1 cellular context compared by ENCODE assay signal in genomic region chr15:24899367-24899766, GRCh38.
TF ChIP-seq lines count a peak whose summit lies in the region.

No MANE protein-coding gene starts in this region.

TF ChIP-seq in GM23338, 12 proteins besides CTCF, POLR2A, EP300 and RAD21:
- TF ChIP-seq EZH2 (IDR thresholded peaks at IDR 0.05; ENCODE audit: low read depth, unreplicated experiment) (no peak), NANOG (IDR thresholded peaks at IDR 0.05; ENCODE audit: borderline replicate concordance) (no peak), POLR2AphosphoS5 (IDR thresholded peaks at IDR 0.05; ENCODE audit: low read depth) (no peak), ZNF114 (CRISPR knock-in tag; IDR thresholded peaks at IDR 0.05) (no peak), STAT1 (IDR thresholded peaks at IDR 0.05; ENCODE audit: unreplicated experiment) (no peak)
